Comparison of ENCODE assay signal across 7 cellular contexts in the genomic region with DNA sequence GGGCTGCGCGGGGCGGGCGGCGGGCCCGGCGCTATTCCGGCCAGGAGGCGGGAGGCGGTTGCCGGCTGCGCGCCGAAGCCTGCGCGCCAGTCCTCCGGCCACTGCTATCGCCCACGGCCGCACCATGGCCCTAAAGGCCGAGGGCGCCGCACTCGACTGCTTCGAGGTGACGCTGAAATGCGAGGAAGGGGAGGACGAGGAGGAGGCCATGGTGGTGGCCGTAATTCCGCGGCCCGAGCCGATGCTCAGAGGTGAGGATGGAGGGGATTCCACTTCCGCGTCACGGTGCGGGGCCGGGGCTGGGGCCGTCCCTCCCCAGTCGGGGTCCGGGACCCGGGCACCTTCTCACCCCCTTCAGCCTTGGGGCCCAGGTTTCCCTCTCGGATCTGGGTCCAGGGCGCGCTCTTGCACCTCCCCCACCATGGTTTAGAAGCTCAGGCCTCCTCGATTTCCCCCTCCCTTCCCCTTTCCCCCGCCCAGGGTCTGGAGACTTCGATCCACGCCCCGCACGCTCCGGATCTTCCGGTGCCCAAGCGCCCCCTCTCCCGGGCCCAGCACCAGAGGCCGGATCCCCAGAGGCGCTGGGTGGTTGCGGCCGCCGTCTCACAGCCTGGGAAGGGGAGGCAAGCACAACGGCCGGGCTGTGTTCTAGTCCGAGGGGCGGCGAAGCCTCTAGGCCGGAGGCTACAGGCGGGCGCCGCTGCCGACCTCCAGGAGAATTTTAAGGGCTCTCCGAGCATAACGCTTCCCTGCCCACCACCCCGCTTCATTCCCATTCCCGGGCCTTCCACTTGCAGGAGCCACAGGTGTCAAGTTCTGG. TPM values are rescaled to one million over a fixed set of nuclear protein-coding genes. Genes with fewer than 3 reads are reported as not detected.
DNase-seq lines count a peak whose midpoint lies in the region; ATAC-seq and TF ChIP-seq lines count a peak whose summit lies in the region.

No MANE protein-coding gene starts in this region.

- H3K9me3 ChIP-seq in right lobe of liver, result no peaks in the 10 kb centered on the region

- peak overlapping the region; percentile 50 to 68 (median 55) for H3K27ac ChIP-seq in right lobe of liver

- intact Hi-C loops in right lobe of liver (cut with DNase I), result no loop called here

- TF ChIP-seq CTCF in GM12865 (IDR thresholded peaks at IDR 0.05; ENCODE audit: insufficient read depth, low read depth, low read length, missing control alignments), result no peak
- no peak for TF ChIP-seq CTCF in LNCaP clone FGC (IDR thresholded peaks at IDR 0.05; ENCODE audit: control insufficient read depth, extremely low read depth, insufficient read depth)
- no peak for TF ChIP-seq CTCF in right lobe of liver (IDR thresholded peaks at IDR 0.05)

- TF ChIP-seq POLR2A in right lobe of liver (IDR thresholded peaks at IDR 0.05), result no peak

- peak; percentile 25 to 30 for ATAC-seq in activated CD4-positive, CD25-positive, alpha-beta regulatory T cell treated with anti-CD3 and anti-CD28 coated beads, Interleukin-2, amount 50 U/mL, for 24 hours
- peak; percentile 44 to 64 (median 52) for ATAC-seq in right lobe of liver

- no peaks in the 10 kb centered on the region for H3K27me3 ChIP-seq in H7 (ENCODE audit: control insufficient read depth, insufficient read depth, low read length)
- no peaks in the 10 kb centered on the region for H3K27me3 ChIP-seq in right lobe of liver

- DNase-seq in GM12865 (ENCODE audit: low read depth), result peak; percentile 68
- peak; percentile 86 for DNase-seq in H7
- no peak for DNase-seq in LNCaP clone FGC (ENCODE audit: low read depth)
- peak; percentile 76 for DNase-seq in ecto neural progenitor cell (ENCODE audit: low spot score)
- DNase-seq in right lobe of liver, result peak in 2 of 3 donors; percentile 51 to 64
- DNase-seq in stimulated activated CD8-positive, alpha-beta memory T cell treated with anti-CD3 and anti-CD28 coated beads, Interleukin-4, amount 100 ng/mL, for 24 hours (ENCODE audit: low read depth), result peak; percentile 23

- WGBS in right lobe of liver (ENCODE audit: insufficient coverage, low coverage, low lambda C conversion rate, missing lambda C conversion rate), result 20% methylated on average over 10 of the region's 74 CpGs

- peaks cover 25% of the 10 kb centered on the region for H3K36me3 ChIP-seq in H7 (replicated peaks; ENCODE audit: control insufficient read depth, insufficient read depth, low read length)
- peaks cover 0 to 3% (median under 1%) of the 10 kb centered on the region in 4 donors for H3K36me3 ChIP-seq in right lobe of liver

- peaks cover 0 to 5% (median 0%) of the 10 kb centered on the region in 4 donors for H3K4me1 ChIP-seq in right lobe of liver

- H3K4me3 ChIP-seq in GM12865 (ENCODE audit: low read depth, low read length) (peak overlapping the region; percentile 95), H7 (ENCODE audit: insufficient read depth, low read depth, low read length) (peak overlapping the region; percentile 98), LNCaP clone FGC (ENCODE audit: low read depth, low read length) (peak overlapping the region; percentile 73), right lobe of liver (peak overlapping the region; percentile 66 to 79 (median 74))

RNA-seq across cellular contexts. Expression of gene SPINDOC, which starts 0.5 kb away (rescaled TPM):
- 106 and 107 TPM in 2 replicates for total RNA-seq in H7 (2014; rRNA removed; shearing (Covaris generic))
- 1 to 10 TPM; 2.2 to 5.0 (median 2.7) TPM for total RNA-seq in right lobe of liver

RNA-seq across cellular contexts. Expression of gene MARK2, which starts 25.1 kb away (rescaled TPM):
- total RNA-seq in H7 (2014; rRNA removed; shearing (Covaris generic)), result 26.5 and 30.2 TPM in 2 replicates
- 10 to 100 TPM; 10.6 to 14.8 (median 12.2) TPM for total RNA-seq in right lobe of liver

RNA-seq across cellular contexts. Expression of gene ZFTA, which starts 45.2 kb away (rescaled TPM):
- 27.2 and 34.3 TPM in 2 replicates for total RNA-seq in H7 (2014; rRNA removed; shearing (Covaris generic))
- 10 to 100 TPM in 1 of 6 experiments, 1 to 10 TPM in 5; 4.8 to 10.7 (median 6.6) TPM for total RNA-seq in right lobe of liver

Comparison
In these comparisons a context has a peak if more than half of its experiments do, and no peak if none do; other contexts are left out.
1. RNA of gene SPINDOC, which starts 0.5 kb away (total RNA-seq): 106 to 107 TPM in H7; 2.2 to 5.0 TPM in right lobe of liver; every median in the first group is over 10 times any median in the second.
2. Peak in every context shown above with its lines, with median percentiles within 50 percentile points of each other: H3K4me3 ChIP-seq.